Comparison of ENCODE assay signal across 15 cellular contexts in genomic region chr7:129865093-129865931, GRCh38.
A peak's percentile ranks its signal among the peaks of the same experiment; 100 is the strongest.
DNase-seq lines count a peak whose midpoint lies in the region; ATAC-seq, FAIRE-seq and TF ChIP-seq lines count a peak whose summit lies in the region.
"Had no signal": no experiment of that assay in that cellular context is flagged by ENCODE, and none has a peak within 500 bp of the region (broad histone marks: within the 10 kb centered on the region; RNA-seq: fewer than 3 reads in every experiment).

No MANE protein-coding gene starts in this region.

- peak; percentile 34 for DNase-seq in DMS 273 (lab: John Stamatoyannopoulos, UW; ENCODE audit: unreplicated experiment)
- DNase-seq in DMS 273 treated with DMSO at 0.1 percent for 48 hours (lab: John Stamatoyannopoulos, UW), result no peak
- peak; percentile 65 for DNase-seq in astrocyte of the spinal cord (ENCODE audit: low read depth, low spot score)
- DNase-seq in keratinocyte (ENCODE audit: low read depth, low spot score), result no peak
- no peak for DNase-seq in thyroid gland
- DNase-seq in putamen (ENCODE audit: low spot score), result no peak
- no peak for DNase-seq in activated naive CD4-positive, alpha-beta T cell treated with anti-CD3 and anti-CD28 coated beads, Interleukin-2, amount 50 U/mL, for 16 hours
- DNase-seq: caudate nucleus, DMS79 treated with DMSO at 0.1 percent for 48 hours, foreskin melanocyte, NCI-H2029 treated with DMSO at 0.1 percent for 48 hours had no signal

- no peak for FAIRE-seq in keratinocyte (lab: Jason Lieb, UNC)
- FAIRE-seq: TTC549 had no signal

- no peak for ATAC-seq in HG02642 (IDR thresholded peaks at IDR 0.05; ENCODE audit: poor library complexity, unreplicated experiment)
- ATAC-seq: sciatic nerve had no signal

- H3K79me2 ChIP-seq in keratinocyte (ENCODE audit: control insufficient read depth, insufficient read depth, low read length), result peaks cover 82% of the 10 kb centered on the region

- peaks cover 24% of the 10 kb centered on the region for H3K4me1 ChIP-seq in keratinocyte (ENCODE audit: control insufficient read depth, extremely low read depth, insufficient read depth, low read length)
- H3K4me1 ChIP-seq in thyroid gland, result peaks cover 65 to 78% of the 10 kb centered on the region in 2 donors

- dilution Hi-C loops in keratinocyte (cut with MboI; ENCODE audit: extremely low pct_ligation_motif_present, low sequenced_read_pairs), result no loop called here

- H3K4me3 ChIP-seq in astrocyte of the spinal cord (ENCODE audit: low read depth, low read length) (no peak overlapping the region), keratinocyte (ENCODE audit: control insufficient read depth in 2 of 3, extremely low read depth in 1 of 3, insufficient read depth in 2 of 3, low read depth in 1 of 3, low read length in 3 of 3) (no peak overlapping the region), thyroid gland (replicated peaks in 1 of 3) (no peak overlapping the region)

- H3K36me3 ChIP-seq in keratinocyte (ENCODE audit: control insufficient read depth in 2 of 2, extremely low read depth in 1 of 2, insufficient read depth in 2 of 2, low read length in 2 of 2), result peaks cover 6 to 8% of the 10 kb centered on the region in 2 experiments
- no peaks in the 10 kb centered on the region for H3K36me3 ChIP-seq in thyroid gland

- H3K4me2 ChIP-seq in keratinocyte (ENCODE audit: control insufficient read depth, extremely low read depth, insufficient read depth, low read depth, low read length), result no peak overlapping the region

- intact Hi-C loops in thyroid gland (cut with DNase I), result no loop called here

- H2AFZ ChIP-seq in keratinocyte (ENCODE audit: control insufficient read depth, low read length), result no peak overlapping the region

- no peaks in the 10 kb centered on the region for H3K9me1 ChIP-seq in keratinocyte (ENCODE audit: control insufficient read depth, extremely low read depth, insufficient read depth, low read length)

- 40 to 45% methylated on average over 4 of the region's 4 CpGs for WGBS in thyroid gland, 2 donors

- peak in 1 of 2 donors; percentile 50 for TF ChIP-seq POLR2A in thyroid gland (IDR thresholded peaks at IDR 0.05)

- in situ Hi-C loops in astrocyte of the spinal cord (cut with HindIII; ENCODE audit: low sequenced_read_pairs), result no loop called here

- H3K9me3 ChIP-seq in keratinocyte (ENCODE audit: control insufficient read depth, low read depth, low read length), result no peaks in the 10 kb centered on the region
- H3K9me3 ChIP-seq in thyroid gland, result no peaks in the 10 kb centered on the region

- H3K27ac ChIP-seq in keratinocyte (ENCODE audit: control insufficient read depth, insufficient read depth, low read length) (peak overlapping the region; percentile 13), thyroid gland (peak overlapping the region; percentile 91 to 99 (median 97))
- H3K27ac ChIP-seq: 22Rv1 had no signal

- H3K27me3 ChIP-seq in keratinocyte (ENCODE audit: control insufficient read depth, extremely low read depth, insufficient read depth, low read length), result no peaks in the 10 kb centered on the region
- H3K27me3 ChIP-seq in thyroid gland, result no peaks in the 10 kb centered on the region

- no peaks in the 10 kb centered on the region for H4K20me1 ChIP-seq in keratinocyte (ENCODE audit: control insufficient read depth, extremely low read depth, insufficient read depth, low read length)

- H3K9ac ChIP-seq in keratinocyte (ENCODE audit: control insufficient read depth, extremely low read depth, insufficient read depth, low read length), result no peak overlapping the region

- TF ChIP-seq CTCF in astrocyte of the spinal cord (IDR thresholded peaks at IDR 0.05; ENCODE audit: low read depth, low read length) (no peak), keratinocyte (optimal IDR thresholded peaks at IDR 0.05 in 1 of 3, IDR thresholded peaks at IDR 0.05 in 1 of 3, conservative IDR thresholded peaks at IDR 0.05 in 1 of 3; ENCODE audit: extremely low read depth in 1 of 3, insufficient read depth in 2 of 3, low read length in 3 of 3) (no peak), thyroid gland (IDR thresholded peaks at IDR 0.05) (no peak)

Comparison
In these comparisons a context has a peak if more than half of its experiments do, and no peak if none do; other contexts are left out.
1. DNase-seq: peak in DMS 273 (single experiment) and astrocyte of the spinal cord (single experiment); none in DMS 273 treated with DMSO at 0.1 percent for 48 hours (single experiment), keratinocyte (single experiment), thyroid gland (0 of 2), putamen (single experiment) and activated naive CD4-positive, alpha-beta T cell treated with anti-CD3 and anti-CD28 coated beads, Interleukin-2, amount 50 U/mL, for 16 hours (single experiment).